Comparison of ENCODE assay signal across 25 cellular contexts in genomic region chr1:56631901-56632300, GRCh38. TPM values are rescaled to one million over a fixed set of nuclear protein-coding genes. Genes with fewer than 3 reads are reported as not detected.
"Had no signal": no experiment of that assay in that cellular context is flagged by ENCODE, and none has a peak within 500 bp of the region (broad histone marks: within the 10 kb centered on the region; RNA-seq: fewer than 3 reads in every experiment).

No MANE protein-coding gene starts in this region.

- H3K4me1 ChIP-seq: esophagus squamous epithelium, gastrocnemius medialis, heart right ventricle, left lung, lower lobe of right lung had no signal

- H3K27me3 ChIP-seq: esophagus squamous epithelium, gastrocnemius medialis had no signal

- FAIRE-seq: colon, endothelial cell of umbilical vein had no signal

- ATAC-seq: gastrocnemius medialis; heart right ventricle; left cardiac atrium; left lung; left ventricle myocardium superior; lower lobe of right lung; mucosa of descending colon; naive thymus-derived CD8-positive, alpha-beta T cell had no signal

- DNase-seq: dermis blood vessel endothelial cell; dorsolateral prefrontal cortex; effector CD4-positive, alpha-beta T cell; effector memory CD4-positive, alpha-beta T cell; esophagus squamous epithelium; foreskin fibroblast; foreskin melanocyte; gastrocnemius medialis; glutamatergic neuron; head of caudate nucleus; heart right ventricle; hypothalamus; immature natural killer cell; islet precursor cell; left cardiac atrium; left lung; left ventricle myocardium superior; lower lobe of right lung; mesenchymal stem cell; mucosa of descending colon; naive B cell; naive thymus-derived CD8-positive, alpha-beta T cell had no signal

- H3K27ac ChIP-seq: coronary artery, dorsolateral prefrontal cortex, esophagus squamous epithelium, gastrocnemius medialis, heart right ventricle, left lung, lower lobe of right lung had no signal

- H3K36me3 ChIP-seq: esophagus squamous epithelium, gastrocnemius medialis, heart right ventricle, left lung, lower lobe of right lung had no signal

- H3K9me3 ChIP-seq: esophagus squamous epithelium, gastrocnemius medialis, heart right ventricle, left lung, lower lobe of right lung, mucosa of descending colon had no signal

- H3K4me3 ChIP-seq: coronary artery, dorsolateral prefrontal cortex, esophagus squamous epithelium, gastrocnemius medialis, heart right ventricle, left lung, lower lobe of right lung, mucosa of descending colon had no signal

RNA-seq across cellular contexts. Expression of gene PRKAA2, which starts 13.2 kb away (rescaled TPM):
- total RNA-seq: naive thymus-derived CD8-positive, alpha-beta T cell had no signal
- polyA plus RNA-seq: immature natural killer cell; naive thymus-derived CD8-positive, alpha-beta T cell had no signal

RNA-seq across cellular contexts. Expression of gene PLPP3, which starts 52.5 kb away (rescaled TPM):
- total RNA-seq: naive thymus-derived CD8-positive, alpha-beta T cell had no signal
- polyA plus RNA-seq: immature natural killer cell; naive thymus-derived CD8-positive, alpha-beta T cell had no signal
